1 cellular context compared by ENCODE assay signal in the genomic region with DNA sequence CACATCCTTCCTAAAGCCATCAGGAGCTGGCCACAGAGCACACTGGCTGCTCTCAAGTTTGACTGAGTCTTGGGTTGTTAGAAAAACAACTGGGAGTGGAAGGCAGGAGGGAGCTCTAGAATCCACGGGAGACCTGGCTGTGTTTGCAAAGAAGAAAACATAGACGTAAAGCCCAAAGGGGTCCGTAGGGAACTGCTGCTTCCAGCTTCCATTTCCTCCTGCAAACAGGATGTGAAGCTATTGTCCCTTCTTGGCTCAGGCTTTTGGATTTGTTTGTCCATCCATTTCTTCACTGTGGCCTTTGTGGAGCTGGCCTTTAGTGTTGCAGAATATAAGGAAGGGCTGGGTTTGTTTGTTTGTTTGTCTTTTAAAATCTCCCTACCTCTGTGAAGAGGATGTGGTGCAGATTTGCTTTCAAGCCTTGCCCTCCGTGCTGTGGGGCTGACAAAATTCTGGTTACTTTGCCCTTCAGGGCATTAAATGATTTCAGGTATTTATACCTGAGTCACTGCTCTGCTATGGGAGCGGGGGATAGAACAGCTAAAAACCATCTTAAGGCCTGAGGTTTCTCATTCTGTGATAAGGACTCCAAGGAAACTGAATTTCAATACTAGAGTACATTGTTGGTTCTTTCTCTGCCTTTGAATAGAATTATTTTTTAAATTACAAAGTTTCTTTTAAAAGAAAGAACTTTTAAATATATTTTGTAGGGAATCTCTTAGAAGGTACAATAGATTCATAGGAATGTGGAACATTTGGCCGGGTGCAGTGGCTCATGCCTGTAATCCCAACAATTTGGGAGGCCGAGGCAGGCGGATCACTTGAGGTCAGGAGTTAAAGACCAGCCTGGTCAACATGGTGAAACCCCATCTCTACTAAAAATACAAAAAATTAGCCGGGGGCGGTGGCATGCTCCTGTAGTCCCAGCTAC.
TF ChIP-seq lines count a peak whose summit lies in the region.

No MANE protein-coding gene starts in this region.

TF ChIP-seq in SK-N-SH treated with all-trans-retinoic acid at 6 μM for 48 hours, 23 proteins besides CTCF, POLR2A, EP300 and RAD21 (continued from another document):
- TF ChIP-seq, protein P1, sequence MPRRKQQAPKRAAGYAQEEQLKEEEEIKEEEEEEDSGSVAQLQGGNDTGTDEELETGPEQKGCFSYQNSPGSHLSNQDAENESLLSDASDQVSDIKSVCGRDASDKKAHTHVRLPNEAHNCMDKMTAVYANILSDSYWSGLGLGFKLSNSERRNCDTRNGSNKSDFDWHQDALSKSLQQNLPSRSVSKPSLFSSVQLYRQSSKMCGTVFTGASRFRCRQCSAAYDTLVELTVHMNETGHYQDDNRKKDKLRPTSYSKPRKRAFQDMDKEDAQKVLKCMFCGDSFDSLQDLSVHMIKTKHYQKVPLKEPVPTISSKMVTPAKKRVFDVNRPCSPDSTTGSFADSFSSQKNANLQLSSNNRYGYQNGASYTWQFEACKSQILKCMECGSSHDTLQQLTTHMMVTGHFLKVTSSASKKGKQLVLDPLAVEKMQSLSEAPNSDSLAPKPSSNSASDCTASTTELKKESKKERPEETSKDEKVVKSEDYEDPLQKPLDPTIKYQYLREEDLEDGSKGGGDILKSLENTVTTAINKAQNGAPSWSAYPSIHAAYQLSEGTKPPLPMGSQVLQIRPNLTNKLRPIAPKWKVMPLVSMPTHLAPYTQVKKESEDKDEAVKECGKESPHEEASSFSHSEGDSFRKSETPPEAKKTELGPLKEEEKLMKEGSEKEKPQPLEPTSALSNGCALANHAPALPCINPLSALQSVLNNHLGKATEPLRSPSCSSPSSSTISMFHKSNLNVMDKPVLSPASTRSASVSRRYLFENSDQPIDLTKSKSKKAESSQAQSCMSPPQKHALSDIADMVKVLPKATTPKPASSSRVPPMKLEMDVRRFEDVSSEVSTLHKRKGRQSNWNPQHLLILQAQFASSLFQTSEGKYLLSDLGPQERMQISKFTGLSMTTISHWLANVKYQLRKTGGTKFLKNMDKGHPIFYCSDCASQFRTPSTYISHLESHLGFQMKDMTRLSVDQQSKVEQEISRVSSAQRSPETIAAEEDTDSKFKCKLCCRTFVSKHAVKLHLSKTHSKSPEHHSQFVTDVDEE (CRISPR knock-in tag; IDR thresholded peaks at IDR 0.05), result no peak
- TF ChIP-seq CSDC2 (CRISPR knock-in tag; IDR thresholded peaks at IDR 0.05), result no peak
- TF ChIP-seq, protein P2, sequence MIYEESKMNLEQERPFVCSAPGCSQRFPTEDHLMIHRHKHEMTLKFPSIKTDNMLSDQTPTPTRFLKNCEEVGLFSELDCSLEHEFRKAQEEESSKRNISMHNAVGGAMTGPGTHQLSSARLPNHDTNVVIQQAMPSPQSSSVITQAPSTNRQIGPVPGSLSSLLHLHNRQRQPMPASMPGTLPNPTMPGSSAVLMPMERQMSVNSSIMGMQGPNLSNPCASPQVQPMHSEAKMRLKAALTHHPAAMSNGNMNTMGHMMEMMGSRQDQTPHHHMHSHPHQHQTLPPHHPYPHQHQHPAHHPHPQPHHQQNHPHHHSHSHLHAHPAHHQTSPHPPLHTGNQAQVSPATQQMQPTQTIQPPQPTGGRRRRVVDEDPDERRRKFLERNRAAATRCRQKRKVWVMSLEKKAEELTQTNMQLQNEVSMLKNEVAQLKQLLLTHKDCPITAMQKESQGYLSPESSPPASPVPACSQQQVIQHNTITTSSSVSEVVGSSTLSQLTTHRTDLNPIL (CRISPR knock-in tag; IDR thresholded peaks at IDR 0.05; ENCODE audit: low read depth), result no peak
